Comparison of ENCODE assay signal across 16 cellular contexts in the genomic region with DNA sequence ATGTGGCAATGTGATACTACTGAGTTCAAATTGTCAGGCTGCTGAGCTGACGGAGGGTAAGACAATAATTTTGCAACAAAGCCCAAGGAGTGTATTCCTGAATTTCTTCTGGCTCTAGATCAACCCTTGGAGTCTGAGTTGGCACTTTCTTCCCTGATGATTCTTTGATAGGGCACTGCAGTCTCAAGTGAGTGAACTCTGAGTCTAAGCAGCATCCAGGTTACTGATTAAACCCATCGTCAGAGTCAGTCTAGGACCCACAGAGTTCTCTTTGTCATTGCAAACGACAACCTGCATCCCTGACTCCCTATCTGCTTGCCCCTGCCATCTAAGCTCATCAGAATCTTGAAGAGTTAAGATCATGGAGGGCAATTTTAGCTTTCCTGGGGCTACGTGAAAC. TPM values are rescaled to one million over a fixed set of nuclear protein-coding genes. Genes with fewer than 3 reads are reported as not detected.
DNase-seq lines count a peak whose midpoint lies in the region; ATAC-seq, FAIRE-seq and TF ChIP-seq lines count a peak whose summit lies in the region.
"Had no signal": no experiment of that assay in that cellular context is flagged by ENCODE, and none has a peak within 500 bp of the region (broad histone marks: within the 10 kb centered on the region; RNA-seq: fewer than 3 reads in every experiment).

No MANE protein-coding gene starts in this region.

- no peak overlapping the region for H3K4me3 Mint-ChIP-seq in nephron
- H3K4me3 Mint-ChIP-seq: B cell; CD8-positive, alpha-beta T cell had no signal

- H3K27me3 ChIP-seq in kidney epithelial cell (ENCODE audit: control insufficient read depth, insufficient read depth, low read length): no peaks in the 10 kb centered on the region

- peak; percentile 75 for FAIRE-seq in RCC 7860 (lab: Jason Lieb, UNC)
- FAIRE-seq: A204.1, GM12878, GM18507, H1, HTR-8/SVneo had no signal

- H3K4me3 ChIP-seq in kidney epithelial cell (ENCODE audit: low read depth, low read length): no peak overlapping the region
- H3K4me3 ChIP-seq: GM12878, HAP-1 had no signal

- H3K9me3 Mint-ChIP-seq in nephron: no peaks in the 10 kb centered on the region

- no peaks in the 10 kb centered on the region for H3K36me3 ChIP-seq in kidney epithelial cell (ENCODE audit: control insufficient read depth, insufficient read depth, low read length)
- H3K36me3 ChIP-seq: HAP-1 had no signal

- peak; percentile 51 for DNase-seq in RCC 7860 (ENCODE audit: low spot score)
- DNase-seq in kidney epithelial cell (ENCODE audit: low read depth): peak; percentile 35
- no peak for DNase-seq in NCI-H2171 (lab: John Stamatoyannopoulos, UW)
- DNase-seq: CD8-positive, alpha-beta T cell; COR-L47 had no signal

- TF ChIP-seq CTCF in kidney epithelial cell (IDR thresholded peaks at IDR 0.05; ENCODE audit: insufficient read depth, low read length, poor library complexity, severe bottlenecking): no peak
- TF ChIP-seq CTCF in nephron (IDR thresholded peaks at IDR 0.05; ENCODE audit: unreplicated experiment in 3 of 3): no peak

- no peaks in the 10 kb centered on the region for H3K4me1 Mint-ChIP-seq in nephron
- H3K4me1 Mint-ChIP-seq: B cell had no signal

- no peaks in the 10 kb centered on the region for H3K27me3 Mint-ChIP-seq in nephron (ENCODE audit: low read depth)
- H3K27me3 Mint-ChIP-seq: B cell had no signal

- H3K27ac Mint-ChIP-seq in nephron: peak overlapping the region; percentile 77 to 95 (median 82)
- H3K27ac Mint-ChIP-seq: B cell; CD8-positive, alpha-beta T cell had no signal

- no peak for ATAC-seq in GM21447 (IDR thresholded peaks at IDR 0.05; ENCODE audit: unreplicated experiment)
- no peak for ATAC-seq in GM18867 (IDR thresholded peaks at IDR 0.05; ENCODE audit: unreplicated experiment)
- ATAC-seq in GM19397 (IDR thresholded peaks at IDR 0.05; ENCODE audit: unreplicated experiment): no peak
- ATAC-seq: CD8-positive, alpha-beta T cell; GM12878 had no signal

- peaks cover 51% of the 10 kb centered on the region for H3K36me3 Mint-ChIP-seq in nephron (ENCODE audit: low read depth)
- H3K36me3 Mint-ChIP-seq: CD8-positive, alpha-beta T cell had no signal

RNA-seq across cellular contexts. Expression of a gene that starts 58.6 kb away (rescaled TPM):
- total RNA-seq in kidney epithelial cell: 83.5 and 117 TPM in 2 replicates
